In the genomic region with DNA sequence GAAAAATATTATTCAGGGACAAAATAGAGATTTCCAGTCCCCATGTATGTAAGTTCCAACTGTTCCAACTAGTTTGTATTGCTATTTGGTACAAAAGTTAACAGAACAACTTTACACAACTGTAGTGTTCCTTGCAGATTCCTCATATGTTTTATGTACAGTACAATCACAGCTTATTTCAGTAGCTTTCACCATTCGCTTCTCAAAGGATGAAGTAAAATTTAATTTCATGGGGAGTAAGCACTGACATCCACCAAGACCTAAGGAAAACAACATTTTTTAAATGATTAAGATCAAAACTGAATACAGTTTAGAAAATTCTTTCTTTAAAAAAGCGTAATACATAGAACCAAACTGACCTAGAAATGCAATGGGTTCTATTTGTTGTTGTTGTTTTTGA, we compare ENCODE assay signal across 1 cellular context.
TF ChIP-seq lines count a peak whose summit lies in the region.

No MANE protein-coding gene starts in this region.

TF ChIP-seq in GM12878, 131 proteins besides CTCF, POLR2A, EP300 and RAD21:
- TF ChIP-seq NFXL1 (IDR thresholded peaks at IDR 0.05; ENCODE audit: borderline replicate concordance) (peak; percentile 92; the same call in 1 of the 2 replicates), ETV6 (conservative IDR thresholded peaks at IDR 0.05 in 1 of 2, IDR thresholded peaks at IDR 0.05 in 1 of 2; ENCODE audit: borderline replicate concordance in 1 of 2, low read depth in 1 of 2) (peak in 1 of 2 experiments; percentile 42; a peak in 1 of 4 replicates), FOS (IDR thresholded peaks at IDR 0.05; ENCODE audit: borderline replicate concordance, extremely low read depth, insufficient read length) (no peak)
